In genomic region chr20:33662172-33662571, GRCh38 we compare ENCODE assay signal across 2 cellular contexts.
TF ChIP-seq lines count a peak whose summit lies in the region.

Gene C20orf144 (plus strand): TSS chr20:33662327. CDS start chr20:33662346, 19 bp downstream.

TF ChIP-seq in H1, 55 proteins besides CTCF, POLR2A, EP300 and RAD21 (continued from another document):
- no peak for TF ChIP-seq TAF1 (IDR thresholded peaks at IDR 0.05; ENCODE audit: low read depth, low read length)
- no peak for TF ChIP-seq RXRA (IDR thresholded peaks at IDR 0.05; ENCODE audit: insufficient read depth, low read depth, low read length)
- TF ChIP-seq USF2 (IDR thresholded peaks at IDR 0.05; ENCODE audit: low read length) = no peak
- no peak for TF ChIP-seq BCL11A (IDR thresholded peaks at IDR 0.05; ENCODE audit: low read depth in 2 of 2, low read length in 2 of 2)
- no peak for TF ChIP-seq BRCA1 (IDR thresholded peaks at IDR 0.05; ENCODE audit: low read depth, low read length)
- TF ChIP-seq HDAC6 (IDR thresholded peaks at IDR 0.05; ENCODE audit: low read depth, low read length) = no peak
- no peak for TF ChIP-seq GTF2F1 (IDR thresholded peaks at IDR 0.05; ENCODE audit: borderline replicate concordance, low read depth, low read length)

TF ChIP-seq in neural cell, 6 proteins besides CTCF, POLR2A, EP300 and RAD21 (continued from another document):
- no peak for TF ChIP-seq REST (IDR thresholded peaks at IDR 0.05; ENCODE audit: borderline replicate concordance)
- TF ChIP-seq MXI1 (conservative IDR thresholded peaks at IDR 0.05; ENCODE audit: poor library complexity, severe bottlenecking) = no peak
- no peak for TF ChIP-seq EZH2 (IDR thresholded peaks at IDR 0.05; ENCODE audit: borderline replicate concordance, insufficient read depth, low read length, poor library complexity, severe bottlenecking)
- TF ChIP-seq POLR2AphosphoS5 (IDR thresholded peaks at IDR 0.05) = no peak
